In genomic region chr19:31439270-31439573, GRCh38 we compare ENCODE assay signal across 11 cellular contexts.
"Had no signal": no experiment of that assay in that cellular context is flagged by ENCODE, and none has a peak within 500 bp of the region (broad histone marks: within the 10 kb centered on the region; RNA-seq: fewer than 3 reads in every experiment).

No MANE protein-coding gene starts in this region.

- DNase-seq: GM23248, H7, HFFc6, Karpas-422, KBM-7 had no signal

- H2AFZ ChIP-seq: GM23248 had no signal

- H3K4me1 ChIP-seq: HAP-1 had no signal

- H3K4me2 ChIP-seq: KMS-11 had no signal

- H3K4me3 Mint-ChIP-seq: HFFc6, IgD-negative memory B cell had no signal

- H3K9me3 ChIP-seq: HAP-1 had no signal

- ATAC-seq: HCT116, HepG2 had no signal

- H3K4me1 Mint-ChIP-seq: IgD-negative memory B cell had no signal

- H3K9ac ChIP-seq: GM23248, KMS-11 had no signal

- H3K36me3 Mint-ChIP-seq: IgD-negative memory B cell had no signal

- H3K27ac ChIP-seq: GM23248, HL-60, KMS-11 had no signal

- H3K27me3 Mint-ChIP-seq: IgD-negative memory B cell had no signal

- H3K4me3 ChIP-seq: GM23248, HAP-1 had no signal

- H3K27ac Mint-ChIP-seq: HFFc6, IgD-negative memory B cell had no signal

- H3K36me3 ChIP-seq: HAP-1 had no signal

- FAIRE-seq: HepG2 had no signal

- H3K9me3 Mint-ChIP-seq: HFFc6 had no signal
